In genomic region chr3:99931059-99931458, GRCh38 we compare ENCODE assay signal across 23 cellular contexts.
DNase-seq lines count a peak whose midpoint lies in the region; ATAC-seq and TF ChIP-seq lines count a peak whose summit lies in the region.
"Had no signal": no experiment of that assay in that cellular context is flagged by ENCODE, and none has a peak within 500 bp of the region (broad histone marks: within the 10 kb centered on the region; RNA-seq: fewer than 3 reads in every experiment).

No MANE protein-coding gene starts in this region.

- no peak for TF ChIP-seq CTCF in right atrium auricular region (IDR thresholded peaks at IDR 0.05)
- no peak for TF ChIP-seq CTCF in heart left ventricle (IDR thresholded peaks at IDR 0.05)
- no peak for TF ChIP-seq CTCF in esophagus squamous epithelium (IDR thresholded peaks at IDR 0.05)

- H3K27me3 ChIP-seq in right atrium auricular region (no peaks in the 10 kb centered on the region), heart left ventricle (no peaks in the 10 kb centered on the region), esophagus squamous epithelium (no peaks in the 10 kb centered on the region), rectal smooth muscle tissue (ENCODE audit: control insufficient read depth, insufficient read depth, low read length) (no peaks in the 10 kb centered on the region), aorta (ENCODE audit: control insufficient read depth in 1 of 2, insufficient read depth in 2 of 2, low read length in 1 of 2) (no peaks in the 10 kb centered on the region)
- H3K27me3 ChIP-seq: ovary, upper lobe of left lung had no signal

- H3K27ac ChIP-seq in right atrium auricular region (peak overlapping the region; percentile 53 to 77), heart left ventricle (peak overlapping the region in 6 of 12 donors; percentile 11 to 77 (median 72)), esophagus squamous epithelium (peak overlapping the region in 3 of 4 donors; percentile 21 to 61 (median 56)), rectal smooth muscle tissue (ENCODE audit: low read depth, low read length) (peak overlapping the region; percentile 90), aorta (ENCODE audit: low read depth in 1 of 2, low read length in 2 of 2) (peak overlapping the region; percentile 80 to 99)
- H3K27ac ChIP-seq: ovary, WERI-Rb-1 had no signal

- DNase-seq in right atrium auricular region (ENCODE audit: low spot score) (no peak), heart left ventricle (no peak), esophagus squamous epithelium (lab: John Stamatoyannopoulos, UW) (no peak), aorta (no peak), DMS114 treated with DMSO at 0.1 percent for 48 hours (lab: John Stamatoyannopoulos, UW; ENCODE audit: unreplicated experiment) (no peak), NCI-H2081 treated with DMSO at 0.1 percent for 48 hours (lab: John Stamatoyannopoulos, UW) (no peak)
- no peak for DNase-seq in activated CD4-positive, alpha-beta T cell treated with anti-CD3 and anti-CD28 coated beads for 4 hours
- DNase-seq: activated CD4-positive, alpha-beta T cell treated with anti-CD3 and anti-CD28 coated beads, Interleukin-2, amount 50 U/mL, for 1 hour; activated naive CD4-positive, alpha-beta T cell treated with anti-CD3 and anti-CD28 coated beads, Interleukin-2, amount 10 ng/mL, durations not matched to agents 7 days and 5 days; caudate nucleus; COR-L47; Karpas-422; midbrain; NCI-H1436 treated with DMSO at 0.1 percent for 48 hours; ovary; upper lobe of left lung; WERI-Rb-1 had no signal

- no peaks in the 10 kb centered on the region for H3K36me3 ChIP-seq in right atrium auricular region
- no peaks in the 10 kb centered on the region for H3K36me3 ChIP-seq in heart left ventricle
- H3K36me3 ChIP-seq in esophagus squamous epithelium, result no peaks in the 10 kb centered on the region
- H3K36me3 ChIP-seq in rectal smooth muscle tissue (ENCODE audit: control insufficient read depth, insufficient read depth, low read length), result no peaks in the 10 kb centered on the region
- H3K36me3 ChIP-seq in aorta (ENCODE audit: control insufficient read depth in 1 of 2, insufficient read depth in 2 of 2, low read length in 1 of 2), result no peaks in the 10 kb centered on the region
- H3K36me3 ChIP-seq: HAP-1, ovary, upper lobe of left lung had no signal

- H3K9me3 ChIP-seq in right atrium auricular region (no peaks in the 10 kb centered on the region), heart left ventricle (no peaks in the 10 kb centered on the region), esophagus squamous epithelium (no peaks in the 10 kb centered on the region), aorta (ENCODE audit: control insufficient read depth, low read length) (no peaks in the 10 kb centered on the region)
- H3K9me3 ChIP-seq: HAP-1, ovary, upper lobe of left lung had no signal

- H3K9ac ChIP-seq in rectal smooth muscle tissue (ENCODE audit: low read length), result no peak overlapping the region

- H3K4me1 ChIP-seq in right atrium auricular region (peaks cover 0 to 52% of the 10 kb centered on the region in 2 donors), heart left ventricle (peaks cover 7 to 65% (median 38%) of the 10 kb centered on the region in 12 donors), esophagus squamous epithelium (peaks cover 0 to 52% (median 16%) of the 10 kb centered on the region in 3 donors), rectal smooth muscle tissue (ENCODE audit: control insufficient read depth, insufficient read depth, low read length) (peaks cover 41% of the 10 kb centered on the region), aorta (ENCODE audit: control insufficient read depth in 1 of 2, insufficient read depth in 2 of 2, low read length in 2 of 2) (peaks cover 8 to 12% of the 10 kb centered on the region in 2 donors)

- H3K4me3 ChIP-seq in right atrium auricular region (no peak overlapping the region), heart left ventricle (no peak overlapping the region), esophagus squamous epithelium (no peak overlapping the region), rectal smooth muscle tissue (ENCODE audit: low read length) (no peak overlapping the region), aorta (ENCODE audit: low read length in 2 of 2) (no peak overlapping the region)
- H3K4me3 ChIP-seq: HAP-1, ovary, upper lobe of left lung had no signal

- TF ChIP-seq POLR2A in heart left ventricle (IDR thresholded peaks at IDR 0.05) (no peak), esophagus squamous epithelium (IDR thresholded peaks at IDR 0.05) (no peak)

- WGBS in heart left ventricle, 4 donors, result 59 to 98% (median 97%) methylated on average over 1 of the region's 1 CpG
- WGBS in esophagus squamous epithelium, 2 donors, result 68 to 95% methylated on average over 1 of the region's 1 CpG
- 78 to 81% methylated on average over 1 of the region's 1 CpG for whole genome bisulfite sequencing in aorta, 2 donors

- intact Hi-C loops in heart left ventricle (cut with DNase I) (loop anchor here in 2 of 10 donors (5.0 to 10.0 kb wide), 3 partner anchors 54 to 324 kb away; no protein-coding TSS in a partner anchor), esophagus squamous epithelium (cut with DNase I) (no loop called here), aorta (cut with DNase I) (no loop called here)

- no peak for ATAC-seq in heart left ventricle
- no peak for ATAC-seq in aorta (ENCODE audit: low FRiP score)
- ATAC-seq: left lobe of liver; natural killer cell treated with Interleukin-12 subunit alpha and Interleukin-12 subunit beta and Interleukin-15 and Interleukin-18, amount 100 ng/mL, for 72 hours; sciatic nerve; SK-N-SH treated with all-trans-retinoic acid at 6 μM for 48 hours had no signal
